Comparison of ENCODE assay signal across 8 cellular contexts in genomic region chr17:28925912-28926365, GRCh38. TPM values are rescaled to one million over a fixed set of nuclear protein-coding genes. Genes with fewer than 3 reads are reported as not detected.
DNase-seq lines count a peak whose midpoint lies in the region; ATAC-seq and TF ChIP-seq lines count a peak whose summit lies in the region.

No MANE protein-coding gene starts in this region.

- no peaks in the 10 kb centered on the region for H3K27me3 ChIP-seq in CD4-positive, alpha-beta memory T cell (ENCODE audit: insufficient read depth, low read length)
- no peaks in the 10 kb centered on the region for H3K27me3 ChIP-seq in esophagus muscularis mucosa
- H3K27me3 ChIP-seq in smooth muscle cell (ENCODE audit: low read depth), result no peaks in the 10 kb centered on the region
- H3K27me3 ChIP-seq in H9 (ENCODE audit: insufficient read depth, low read length), result no peaks in the 10 kb centered on the region

- CTCF ChIA-PET in CD4-positive, alpha-beta memory T cell (lab: Charles Lee; ENCODE audit: partially characterized antibody), result interaction anchor here (0.9 to 5.5 kb wide), 15 partner anchors 9 to 166 kb away, joined by 3 to 36 read pairs (median 6); partner anchors contain the start of genes FAM222B and FLOT2

- 25% methylated on average over 2 of the region's 2 CpGs for WGBS in esophagus muscularis mucosa
- 14% methylated on average over 2 of the region's 2 CpGs for WGBS in smooth muscle cell (ENCODE audit: low lambda C conversion rate)
- WGBS in H9 (ENCODE audit: extremely low coverage, insufficient read length, low lambda C conversion rate), result no CpG with 5 or more reads among the region's 2 CpGs

- peak overlapping the region; percentile 77 for H3K27ac ChIP-seq in CD4-positive, alpha-beta memory T cell (ENCODE audit: low read depth, low read length)
- H3K27ac ChIP-seq in esophagus muscularis mucosa (replicated peaks in 1 of 4), result peak overlapping the region in 3 of 4 donors; percentile 4 to 30 (median 9)
- peak overlapping the region; percentile 69 for H3K27ac ChIP-seq in smooth muscle cell (ENCODE audit: low read depth)
- no peak overlapping the region for H3K27ac ChIP-seq in H9 (ENCODE audit: insufficient read length, low read depth, low read length)

- H2BK12ac ChIP-seq in H9 (ENCODE audit: insufficient read length, low read depth, low read length), result no peak overlapping the region

- peaks cover 56% of the 10 kb centered on the region for H3K4me1 ChIP-seq in CD4-positive, alpha-beta memory T cell (ENCODE audit: insufficient read depth, low read length)
- peaks cover 5 to 42% (median 12%) of the 10 kb centered on the region in 4 donors for H3K4me1 ChIP-seq in esophagus muscularis mucosa
- no peaks in the 10 kb centered on the region for H3K4me1 ChIP-seq in smooth muscle cell (ENCODE audit: low read depth)
- no peaks in the 10 kb centered on the region for H3K4me1 ChIP-seq in H9 (ENCODE audit: insufficient read depth, low read length)

- H3K36me3 Mint-ChIP-seq in CD4-positive, alpha-beta memory T cell, result peaks cover 43 to 57% of the 10 kb centered on the region in 2 donors
- H3K36me3 Mint-ChIP-seq in IgD-negative memory B cell (no peaks in the 10 kb centered on the region), H9 (ENCODE audit: insufficient read depth in 1 of 3, low read depth in 3 of 3) (peaks cover 43 to 64% (median 60%) of the 10 kb centered on the region in 3 experiments; a peak in 6 of 7 replicates)

- peak overlapping the region; percentile 49 to 80 (median 60) for H3K4me3 Mint-ChIP-seq in CD4-positive, alpha-beta memory T cell
- H3K4me3 Mint-ChIP-seq in IgD-negative memory B cell (peak overlapping the region in 3 of 4 donors; percentile 2 to 79 (median 5)), H9 (no peak overlapping the region)

- H4K20me1 ChIP-seq in smooth muscle cell (ENCODE audit: low read depth), result peaks cover 100% of the 10 kb centered on the region
- H4K20me1 ChIP-seq in H9 (ENCODE audit: control insufficient read depth, insufficient read depth, insufficient read length), result no peaks in the 10 kb centered on the region

- H3K36me3 ChIP-seq in CD4-positive, alpha-beta memory T cell (ENCODE audit: insufficient read depth, low read length), result peaks cover 29% of the 10 kb centered on the region
- peaks cover 20 to 56% (median 43%) of the 10 kb centered on the region in 4 donors for H3K36me3 ChIP-seq in esophagus muscularis mucosa
- peaks cover 4% of the 10 kb centered on the region for H3K36me3 ChIP-seq in smooth muscle cell (ENCODE audit: low read depth)

- peaks cover 20% of the 10 kb centered on the region for H3K79me1 ChIP-seq in H9 (ENCODE audit: insufficient read depth, low read depth, low read length, poor library complexity, severe bottlenecking)

- H2BK120ac ChIP-seq in H9 (ENCODE audit: low read depth, low read length, poor library complexity, severe bottlenecking), result no peak overlapping the region

- H3K79me2 ChIP-seq in smooth muscle cell (ENCODE audit: low read depth) (peaks cover 59% of the 10 kb centered on the region), H9 (ENCODE audit: insufficient read depth, low read length) (peaks cover 17% of the 10 kb centered on the region; the same call in 1 of the 2 replicates)

- H3T11ph ChIP-seq in H9 (ENCODE audit: low read length), result no peak overlapping the region

- no peak for TF ChIP-seq POLR2A in esophagus muscularis mucosa (IDR thresholded peaks at IDR 0.05; ENCODE audit: low read depth)

- no peaks in the 10 kb centered on the region for H3K9me3 ChIP-seq in CD4-positive, alpha-beta memory T cell (ENCODE audit: control insufficient read depth in 1 of 2, low read length in 2 of 2)
- H3K9me3 ChIP-seq in esophagus muscularis mucosa (no peaks in the 10 kb centered on the region), smooth muscle cell (replicated peaks; ENCODE audit: low read depth) (no peaks in the 10 kb centered on the region), H9 (ENCODE audit: control insufficient read depth, low read depth, low read length) (no peaks in the 10 kb centered on the region)

- no peaks in the 10 kb centered on the region for H3K23me2 ChIP-seq in H9 (ENCODE audit: insufficient read length, low read depth, low read length, poor library complexity, severe bottlenecking)

- no peak overlapping the region for H3K14ac ChIP-seq in H9 (ENCODE audit: insufficient read depth, low read length)

- DNase-seq in CD4-positive, alpha-beta memory T cell, result peak; percentile 87 to 92 (median 89)
- DNase-seq in esophagus muscularis mucosa (ENCODE audit: extremely low spot score) (no peak), smooth muscle cell (lab: John Stamatoyannopoulos, UW; ENCODE audit: unreplicated experiment) (no peak), H9 (no peak)

- no peaks in the 10 kb centered on the region for H3K27me3 Mint-ChIP-seq in CD4-positive, alpha-beta memory T cell
- H3K27me3 Mint-ChIP-seq in IgD-negative memory B cell (no peaks in the 10 kb centered on the region), H9 (ENCODE audit: low read depth) (no peaks in the 10 kb centered on the region)

- H2AFZ ChIP-seq in smooth muscle cell (ENCODE audit: low read depth) (no peak overlapping the region), H9 (ENCODE audit: low read length) (no peak overlapping the region)

- H4K5ac ChIP-seq in H9 (ENCODE audit: insufficient read length, low read depth, low read length), result no peak overlapping the region

- ATAC-seq in activated CD4-positive, CD25-positive, alpha-beta regulatory T cell treated with anti-CD3 and anti-CD28 coated beads, Interleukin-2, amount 50 U/mL, for 24 hours, result peak; percentile 92 to 95
- ATAC-seq in HG02884 (IDR thresholded peaks at IDR 0.05; ENCODE audit: unreplicated experiment) (no peak), HG02840 (IDR thresholded peaks at IDR 0.05; ENCODE audit: low FRiP score, unreplicated experiment) (no peak)

- no peak overlapping the region for H2AK5ac ChIP-seq in H9 (ENCODE audit: insufficient read length, low read length)

- no peak overlapping the region for H2BK15ac ChIP-seq in H9 (ENCODE audit: low read depth, low read length)

- H4K91ac ChIP-seq in H9 (ENCODE audit: insufficient read length, low read depth, low read length), result no peak overlapping the region

- TF ChIP-seq CTCF in esophagus muscularis mucosa (IDR thresholded peaks at IDR 0.05) (no peak), smooth muscle cell (IDR thresholded peaks at IDR 0.05; ENCODE audit: borderline replicate concordance, insufficient read depth, poor library complexity, severe bottlenecking) (no peak), H9 (conservative IDR thresholded peaks at IDR 0.05) (no peak)

- H3K9ac ChIP-seq in smooth muscle cell (ENCODE audit: low read depth) (no peak overlapping the region), H9 (ENCODE audit: extremely low read depth, insufficient read length, low read length) (no peak overlapping the region)

- no peak overlapping the region for H3K56ac ChIP-seq in H9 (ENCODE audit: insufficient read length, low read depth, low read length)

- H2BK20ac ChIP-seq in H9 (ENCODE audit: low read depth, low read length, poor library complexity, severe bottlenecking), result no peak overlapping the region

- peak overlapping the region; percentile 90 to 98 (median 96) for H3K27ac Mint-ChIP-seq in CD4-positive, alpha-beta memory T cell
- H3K27ac Mint-ChIP-seq in IgD-negative memory B cell (peak overlapping the region; percentile 47 to 96 (median 92)), H9 (no peak overlapping the region)

- peaks cover 0 to 3% (median 0%) of the 10 kb centered on the region in 8 donors for H3K9me3 Mint-ChIP-seq in CD4-positive, alpha-beta memory T cell
- H3K9me3 Mint-ChIP-seq in IgD-negative memory B cell, result no peaks in the 10 kb centered on the region
- H3K9me3 Mint-ChIP-seq in H9, result no peaks in the 10 kb centered on the region

- no peak overlapping the region for H3K4ac ChIP-seq in H9 (ENCODE audit: low read depth, low read length)

- no peak for TF ChIP-seq EP300 in esophagus muscularis mucosa (IDR thresholded peaks at IDR 0.05)

- peak overlapping the region in 1 of 2 donors; percentile 15 for H3K4me3 ChIP-seq in CD4-positive, alpha-beta memory T cell (ENCODE audit: low read length in 2 of 2)
- H3K4me3 ChIP-seq in esophagus muscularis mucosa (no peak overlapping the region), smooth muscle cell (no peak overlapping the region)

- POLR2A ChIA-PET in CD4-positive, alpha-beta memory T cell (lab: Charles Lee; ENCODE audit: partially characterized antibody), result interaction anchor here (0.8 to 8.7 kb wide), 17 partner anchors 10 to 691 kb away, joined by 3 to 257 read pairs (median 4); partner anchors contain the start of genes DHRS13, FAM222B, FLOT2 and NEK8

- H3K4me2 ChIP-seq in smooth muscle cell, result peak overlapping the region; percentile 67
- no peak overlapping the region for H3K4me2 ChIP-seq in H9 (ENCODE audit: insufficient read depth, insufficient read length, low read length)

- no peak overlapping the region for H3K23ac ChIP-seq in H9 (ENCODE audit: insufficient read length, low read depth, low read length)

- intact Hi-C loops in CD4-positive, alpha-beta memory T cell (cut with micrococcal nuclease), result loop anchor here (1.0 kb wide), 3 partner anchors 23 to 29 kb away; partner anchors contain the start of genes DHRS13 and FLOT2
- intact Hi-C loops in esophagus muscularis mucosa (cut with DNase I), result no loop called here

- no peak overlapping the region for H2BK5ac ChIP-seq in H9 (ENCODE audit: insufficient read length, low read length)

- peaks cover 16% of the 10 kb centered on the region for H3F3A ChIP-seq in smooth muscle cell (ENCODE audit: low read depth)

- no peak overlapping the region for H3K18ac ChIP-seq in H9 (ENCODE audit: insufficient read length, low read depth, low read length)

- H4K8ac ChIP-seq in H9 (replicated peaks; ENCODE audit: insufficient read length, low read depth, low read length), result no peak overlapping the region

- H3K4me1 Mint-ChIP-seq in CD4-positive, alpha-beta memory T cell, result peaks cover 49 to 79% (median 59%) of the 10 kb centered on the region in 4 donors
- H3K4me1 Mint-ChIP-seq in IgD-negative memory B cell, result peaks cover 27 to 38% (median 33%) of the 10 kb centered on the region in 3 donors
- H3K4me1 Mint-ChIP-seq in H9, result peaks cover 4 to 6% of the 10 kb centered on the region in 2 experiments; a peak in 3 of 4 replicates

RNA-seq across cellular contexts. Expression of gene DHRS13, which starts 23.1 kb away (rescaled TPM):
- total RNA-seq in CD4-positive, alpha-beta memory T cell, result 10 to 100 TPM; 44.6 to 49.6 TPM
- 10 to 100 TPM; 15.1 to 19.6 TPM for polyA plus RNA-seq in CD4-positive, alpha-beta memory T cell
- polyA plus RNA-seq in IgD-negative memory B cell (17.1 TPM), smooth muscle cell (10.1 and 10.5 TPM in 2 replicates)
- total RNA-seq in esophagus muscularis mucosa (10 to 100 TPM in 1 of 4 donors, 1 to 10 TPM in 3; 3.7 to 14.2 (median 5.9) TPM), smooth muscle cell (6.0 and 8.2 TPM in 2 replicates), H9 (2021) (28.6 and 29.6 TPM in 2 replicates)

RNA-seq across cellular contexts. Expression of gene PHF12, which starts 25.4 kb away (rescaled TPM):
- 100 to 1,000 TPM; 125 to 135 TPM for total RNA-seq in CD4-positive, alpha-beta memory T cell
- 10 to 100 TPM in 1 of 2 donors, 1 to 10 TPM in 1; 5.0 to 12.7 TPM for polyA plus RNA-seq in CD4-positive, alpha-beta memory T cell
- polyA plus RNA-seq in IgD-negative memory B cell (11.6 TPM), smooth muscle cell (12.2 and 14.0 TPM in 2 replicates)
- total RNA-seq in esophagus muscularis mucosa (10 to 100 TPM; 27.8 to 44.5 (median 36.7) TPM), smooth muscle cell (17.8 and 18.9 TPM in 2 replicates), H9 (2021) (62.1 and 68.5 TPM in 2 replicates)

RNA-seq across cellular contexts. Expression of gene FLOT2, which starts 28.4 kb away (rescaled TPM):
- 100 to 1,000 TPM; 216 to 224 TPM for total RNA-seq in CD4-positive, alpha-beta memory T cell
- polyA plus RNA-seq in CD4-positive, alpha-beta memory T cell, result 100 to 1,000 TPM; 284 to 288 TPM
- 400 TPM for polyA plus RNA-seq in IgD-negative memory B cell
- 10 to 100 TPM; 60.2 to 94.8 (median 86.0) TPM for total RNA-seq in esophagus muscularis mucosa
- 18.1 and 20.1 TPM in 2 replicates for total RNA-seq in smooth muscle cell
- polyA plus RNA-seq in smooth muscle cell, result 40.1 and 58.3 TPM in 2 replicates
- 173 and 185 TPM in 2 replicates for total RNA-seq in H9 (2021)

Comparison
In these comparisons a context has a peak if more than half of its experiments do, and no peak if none do; other contexts are left out.
1. DNase-seq: peak in CD4-positive, alpha-beta memory T cell (5 of 5); none in esophagus muscularis mucosa (single experiment), smooth muscle cell (single experiment) and H9 (single experiment).
2. H3K27ac Mint-ChIP-seq: peak in CD4-positive, alpha-beta memory T cell (7 of 7) and IgD-negative memory B cell (3 of 3); none in H9 (0 of 3).
3. H3K4me3 Mint-ChIP-seq: peak in CD4-positive, alpha-beta memory T cell (8 of 8) and IgD-negative memory B cell (3 of 4); none in H9 (0 of 2).
4. ATAC-seq: peak in activated CD4-positive, CD25-positive, alpha-beta regulatory T cell treated with anti-CD3 and anti-CD28 coated beads, Interleukin-2, amount 50 U/mL, for 24 hours (2 of 2); none in HG02884 (single experiment) and HG02840 (single experiment).